Comparison of ENCODE assay signal across 8 cellular contexts in the genomic region with DNA sequence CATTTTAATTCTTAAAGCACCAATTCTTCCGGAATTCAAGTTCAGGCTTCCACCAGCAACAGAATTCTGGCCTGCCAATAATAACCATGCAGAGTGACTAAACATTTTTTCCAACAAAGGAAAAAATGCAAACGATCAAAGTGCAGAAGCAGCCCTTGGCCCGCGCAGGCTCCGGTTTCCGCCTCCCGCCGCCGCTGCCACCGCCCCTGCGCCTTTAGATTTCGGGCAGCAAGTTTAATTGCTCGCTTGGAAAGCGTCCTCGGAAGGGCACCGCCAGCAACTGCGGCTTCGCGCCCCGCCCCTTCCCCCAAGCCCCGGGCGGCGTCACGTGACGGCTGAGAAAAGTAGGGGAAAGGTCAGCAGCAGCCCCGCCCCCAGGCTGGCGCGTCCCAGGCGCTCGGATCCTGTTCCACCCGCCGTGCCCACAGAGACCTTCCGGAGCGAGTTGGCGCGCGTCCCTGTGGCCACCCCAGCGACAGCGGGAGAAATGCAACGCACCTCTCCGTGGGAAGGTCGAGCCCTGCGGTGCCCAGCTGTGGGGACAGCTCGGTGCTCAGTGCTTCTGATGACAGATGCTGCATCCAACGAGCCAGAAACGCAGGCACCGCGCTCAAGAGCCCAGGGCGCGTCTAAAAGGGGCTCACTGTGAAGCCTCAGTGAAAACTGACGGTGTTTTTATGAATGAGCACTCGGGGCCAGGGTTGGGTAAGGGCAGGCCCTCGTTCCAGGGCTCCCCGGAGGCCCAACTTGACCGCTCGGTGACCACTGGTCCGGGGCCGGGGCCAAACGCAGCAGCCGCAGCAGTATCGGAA. TPM values are rescaled to one million over a fixed set of nuclear protein-coding genes. Genes with fewer than 3 reads are reported as not detected.
DNase-seq lines count a peak whose midpoint lies in the region; ATAC-seq and TF ChIP-seq lines count a peak whose summit lies in the region.

No MANE protein-coding gene starts in this region.

- H3K4me2 ChIP-seq in GM23338 (peak overlapping the region; percentile 76), osteoblast (ENCODE audit: insufficient read depth, low read length) (peak overlapping the region; percentile 90)

- H3K79me2 ChIP-seq in GM23338 (replicated peaks; ENCODE audit: insufficient read depth) (peaks cover 6% of the 10 kb centered on the region; the same call in 1 of the 2 replicates), osteoblast (ENCODE audit: insufficient read depth, low read length) (peaks cover 51% of the 10 kb centered on the region)

- ATAC-seq in GM23338: peak; percentile 41

- H3K9me3 Mint-ChIP-seq in GM23338: no peaks in the 10 kb centered on the region; the same call in 2 of the 3 replicates
- H3K9me3 Mint-ChIP-seq in activated naive CD8-positive, alpha-beta T cell treated with anti-CD3 and anti-CD28 coated beads for 36 hours: no peaks in the 10 kb centered on the region

- peaks cover 27% of the 10 kb centered on the region for H3K4me1 Mint-ChIP-seq in GM23338
- H3K4me1 Mint-ChIP-seq in activated naive CD8-positive, alpha-beta T cell treated with anti-CD3 and anti-CD28 coated beads for 36 hours: peaks cover 52% of the 10 kb centered on the region

- TF ChIP-seq CTCF in GM23338 (conservative IDR thresholded peaks at IDR 0.05; ENCODE audit: low read depth in 2 of 2) (no peak), osteoblast (IDR thresholded peaks at IDR 0.05; ENCODE audit: extremely low read depth, low read depth, low read length) (no peak), testis (IDR thresholded peaks at IDR 0.05) (no peak)

- H3K4me1 ChIP-seq in GM23338 (ENCODE audit: insufficient read depth) (peaks cover 16% of the 10 kb centered on the region), osteoblast (ENCODE audit: insufficient read depth, low read length) (peaks cover 42% of the 10 kb centered on the region), testis (peaks cover 51% of the 10 kb centered on the region)

- intact Hi-C loops in head of caudate nucleus (cut with DNase I): no loop called here
- intact Hi-C loops in testis (cut with DNase I; ENCODE audit: low total_unique reads): no loop called here

- DNase-seq in DMS53 treated with DMSO at 0.1 percent for 48 hours (lab: John Stamatoyannopoulos, UW; ENCODE audit: unreplicated experiment) (peak; percentile 93), GM23338 (ENCODE audit: low spot score) (peak; percentile 97), NCI-H1048 (lab: John Stamatoyannopoulos, UW) (peak; percentile 90), SKM-1 (lab: John Stamatoyannopoulos, UW; ENCODE audit: unreplicated experiment) (peak; percentile 50), head of caudate nucleus (peak; percentile 63 to 95 (median 86)), osteoblast (ENCODE audit: insufficient read length, low spot score, missing footprints) (peak; percentile 100), testis (peak; percentile 95)
- peak; percentile 96 for DNase-seq in activated naive CD8-positive, alpha-beta T cell treated with anti-CD3 and anti-CD28 coated beads for 36 hours

- peak overlapping the region; percentile 79 for H3K4me3 Mint-ChIP-seq in GM23338
- peak overlapping the region; percentile 81 for H3K4me3 Mint-ChIP-seq in activated naive CD8-positive, alpha-beta T cell treated with anti-CD3 and anti-CD28 coated beads for 36 hours

- 0 out of 2 replicates have a peak, but pooled peaks cover 2% of the 10 kb centered on the region for H4K20me1 ChIP-seq in GM23338 (replicated peaks; ENCODE audit: insufficient read depth)
- H4K20me1 ChIP-seq in osteoblast (ENCODE audit: insufficient read depth, low read length): peaks cover 11% of the 10 kb centered on the region

- no peaks in the 10 kb centered on the region for H3K9me3 ChIP-seq in osteoblast (ENCODE audit: low read depth, low read length)
- H3K9me3 ChIP-seq in testis: no peaks in the 10 kb centered on the region

- H3K36me3 ChIP-seq in GM23338 (ENCODE audit: insufficient read depth): no peaks in the 10 kb centered on the region
- H3K36me3 ChIP-seq in osteoblast (ENCODE audit: insufficient read depth, low read length): no peaks in the 10 kb centered on the region
- no peaks in the 10 kb centered on the region for H3K36me3 ChIP-seq in testis (ENCODE audit: low read depth, missing control alignments)

- H3K27ac Mint-ChIP-seq in GM23338: peak overlapping the region; percentile 74; the same call in 1 of the 2 replicates
- H3K27ac Mint-ChIP-seq in activated naive CD8-positive, alpha-beta T cell treated with anti-CD3 and anti-CD28 coated beads for 36 hours: peak overlapping the region; percentile 92

- H2AFZ ChIP-seq in GM23338: no peak overlapping the region; the same call in 1 of the 2 replicates
- peak overlapping the region; percentile 75 for H2AFZ ChIP-seq in osteoblast (ENCODE audit: low read length)

- H3K36me3 Mint-ChIP-seq in GM23338 (ENCODE audit: low read depth): no peaks in the 10 kb centered on the region
- no peaks in the 10 kb centered on the region for H3K36me3 Mint-ChIP-seq in activated naive CD8-positive, alpha-beta T cell treated with anti-CD3 and anti-CD28 coated beads for 36 hours

- peaks cover 26% of the 10 kb centered on the region for H3F3A ChIP-seq in GM23338 (replicated peaks; ENCODE audit: low read depth)

- H3K9me2 ChIP-seq in GM23338 (ENCODE audit: insufficient read depth): no peaks in the 10 kb centered on the region

- H3K27me3 ChIP-seq in GM23338 (ENCODE audit: insufficient read depth) (peaks cover 44% of the 10 kb centered on the region), osteoblast (ENCODE audit: insufficient read depth, low read length) (no peaks in the 10 kb centered on the region), testis (no peaks in the 10 kb centered on the region)

- peak overlapping the region; percentile 61 for H3K27ac ChIP-seq in GM23338 (ENCODE audit: low read depth)
- H3K27ac ChIP-seq in osteoblast (ENCODE audit: low read depth, low read length): peak overlapping the region; percentile 85
- H3K27ac ChIP-seq in testis: peak overlapping the region; percentile 63 to 80

- peak overlapping the region; percentile 74 for H3K4me3 ChIP-seq in GM23338
- peak overlapping the region; percentile 91 for H3K4me3 ChIP-seq in osteoblast (ENCODE audit: insufficient read depth, low read length)
- peak overlapping the region; percentile 76 to 85 for H3K4me3 ChIP-seq in testis

- peaks cover 43% of the 10 kb centered on the region for H3K27me3 Mint-ChIP-seq in GM23338 (ENCODE audit: insufficient read depth, low read depth, poor library complexity)
- no peaks in the 10 kb centered on the region for H3K27me3 Mint-ChIP-seq in activated naive CD8-positive, alpha-beta T cell treated with anti-CD3 and anti-CD28 coated beads for 36 hours

- no peak for TF ChIP-seq POLR2A in testis (IDR thresholded peaks at IDR 0.05)

- WGBS in testis, 2 donors: 0 to 1% methylated on average over 26 to 59 of the region's 61 CpGs

TF ChIP-seq in GM23338, 12 proteins besides CTCF, POLR2A, EP300 and RAD21 (continues in another document):
- TF ChIP-seq, protein P1, sequence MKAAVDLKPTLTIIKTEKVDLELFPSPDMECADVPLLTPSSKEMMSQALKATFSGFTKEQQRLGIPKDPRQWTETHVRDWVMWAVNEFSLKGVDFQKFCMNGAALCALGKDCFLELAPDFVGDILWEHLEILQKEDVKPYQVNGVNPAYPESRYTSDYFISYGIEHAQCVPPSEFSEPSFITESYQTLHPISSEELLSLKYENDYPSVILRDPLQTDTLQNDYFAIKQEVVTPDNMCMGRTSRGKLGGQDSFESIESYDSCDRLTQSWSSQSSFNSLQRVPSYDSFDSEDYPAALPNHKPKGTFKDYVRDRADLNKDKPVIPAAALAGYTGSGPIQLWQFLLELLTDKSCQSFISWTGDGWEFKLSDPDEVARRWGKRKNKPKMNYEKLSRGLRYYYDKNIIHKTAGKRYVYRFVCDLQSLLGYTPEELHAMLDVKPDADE (IDR thresholded peaks at IDR 0.05): no peak
- no peak for TF ChIP-seq EZH2 (IDR thresholded peaks at IDR 0.05; ENCODE audit: low read depth, unreplicated experiment)
- no peak for TF ChIP-seq JUNB (IDR thresholded peaks at IDR 0.05; ENCODE audit: unreplicated experiment)
- TF ChIP-seq CREB1 (CRISPR knock-in tag; IDR thresholded peaks at IDR 0.05; ENCODE audit: low read depth): peak; percentile 17; the same call in 1 of the 2 replicates
- TF ChIP-seq ZNF331 (CRISPR knock-in tag; IDR thresholded peaks at IDR 0.05; ENCODE audit: low read depth): no peak

RNA-seq across cellular contexts. Expression of a gene that starts 2.5 kb away (rescaled TPM):
- total RNA-seq in GM23338 (2014; rRNA removed; shearing (Covaris generic)): 9.5 and 11.5 TPM in 2 replicates
- polyA plus RNA-seq in GM23338 (2016; fragmentation: Nextera tagmentation; extraction: Ambion mirVana): 2.6 and 4.3 TPM in 2 replicates
- 10 to 100 TPM; 12.8 to 15.4 TPM for total RNA-seq in activated naive CD8-positive, alpha-beta T cell treated with anti-CD3 and anti-CD28 coated beads for 36 hours
- 29.3 and 30.4 TPM in 2 replicates for total RNA-seq in osteoblast
- total RNA-seq in testis: 10 to 100 TPM; 49.1 to 58.5 TPM
- 39.2 TPM for polyA plus RNA-seq in testis (ENCODE audit: insufficient read depth, low read depth, low replicate concordance)

Comparison
In these comparisons a context has a peak if more than half of its experiments do, and no peak if none do; other contexts are left out.
1. Peak in every context shown above with its lines: DNase-seq, ATAC-seq, H3K4me3 ChIP-seq and H3K27ac ChIP-seq.
2. DNase-seq: peak in every context shown above with its lines; median percentile 100 in osteoblast; 97 in GM23338; 96 in activated naive CD8-positive, alpha-beta T cell treated with anti-CD3 and anti-CD28 coated beads for 36 hours; 95 in testis; 93 in DMS53 treated with DMSO at 0.1 percent for 48 hours; 90 in NCI-H1048; 86 in head of caudate nucleus; 50 in SKM-1.